ENCODE assay signal across 21 cellular contexts in genomic region chr12:15050664-15051063, GRCh38.
DNase-seq lines count a peak whose midpoint lies in the region; ATAC-seq and TF ChIP-seq lines count a peak whose summit lies in the region.
"Had no signal": no experiment of that assay in that cellular context is flagged by ENCODE, and none has a peak within 500 bp of the region (broad histone marks: within the 10 kb centered on the region; RNA-seq: fewer than 3 reads in every experiment).

No MANE protein-coding gene starts in this region.

- no peaks in the 10 kb centered on the region for H3K79me2 ChIP-seq in KMS-11 (ENCODE audit: insufficient read depth, low read depth)

- H3K27me3 Mint-ChIP-seq in activated T-cell treated with anti-CD3 and anti-CD28 coated beads, Interleukin-2, amount 50 U/mL, for 4 hours (ENCODE audit: low read depth): no peaks in the 10 kb centered on the region

- H3K9ac ChIP-seq in KMS-11: no peak overlapping the region

- no peaks in the 10 kb centered on the region for H3K36me3 Mint-ChIP-seq in activated T-cell treated with anti-CD3 and anti-CD28 coated beads, Interleukin-2, amount 50 U/mL, for 4 hours (ENCODE audit: insufficient read depth)
- H3K36me3 Mint-ChIP-seq: stimulated activated memory B cell treated with anti-CD40 and anti-IgM and Interleukin-4, amounts not matched to agents 10 μg/mL and 1 μg/mL and 100 μg/mL, for 72 hours had no signal

- no peaks in the 10 kb centered on the region for H4K20me1 ChIP-seq in KMS-11 (ENCODE audit: insufficient read depth)

- H3K4me1 ChIP-seq in KMS-11 (ENCODE audit: low read depth, poor library complexity, severe bottlenecking): peaks cover 23% of the 10 kb centered on the region
- H3K4me1 ChIP-seq: lower lobe of right lung, right lobe of liver, SJSA1, vagina had no signal

- H3K4me3 ChIP-seq in KMS-11 (IDR thresholded peaks at IDR 0.05; ENCODE audit: insufficient read depth, low read depth, low read length) (no peak overlapping the region), retinal pigment epithelial cell (ENCODE audit: low read length) (no peak overlapping the region), H7 (ENCODE audit: insufficient read depth, low read depth, low read length) (no peak overlapping the region)
- H3K4me3 ChIP-seq: GM12878, lower lobe of right lung, right lobe of liver, SJSA1, vagina had no signal

- no peaks in the 10 kb centered on the region for H3K27me3 ChIP-seq in KMS-11 (ENCODE audit: insufficient read depth, low read depth)
- H3K27me3 ChIP-seq in H7 (ENCODE audit: control insufficient read depth, insufficient read depth, low read length): no peaks in the 10 kb centered on the region
- H3K27me3 ChIP-seq: right lobe of liver, SJSA1, vagina had no signal

- TF ChIP-seq CTCF in KMS-11 (conservative IDR thresholded peaks at IDR 0.05; ENCODE audit: low read depth, low read length) (no peak), retinal pigment epithelial cell (conservative IDR thresholded peaks at IDR 0.05; ENCODE audit: low read depth, low read length) (no peak)

- H3K27ac ChIP-seq in KMS-11: peak overlapping the region; percentile 46
- H3K27ac ChIP-seq: epithelial cell of prostate, lower lobe of right lung, right lobe of liver, SJSA1, vagina had no signal

- H3K4me1 Mint-ChIP-seq in activated T-cell treated with anti-CD3 and anti-CD28 coated beads, Interleukin-2, amount 50 U/mL, for 4 hours (ENCODE audit: low read depth): peaks cover 8% of the 10 kb centered on the region
- H3K4me1 Mint-ChIP-seq: central memory CD8-positive, alpha-beta T cell; neural crest cell; stimulated activated memory B cell treated with anti-CD40 and anti-IgM and Interleukin-4, amounts not matched to agents 10 μg/mL and 1 μg/mL and 100 μg/mL, for 72 hours had no signal

- H3K36me3 ChIP-seq in KMS-11 (ENCODE audit: insufficient read depth) (no peaks in the 10 kb centered on the region), H7 (replicated peaks; ENCODE audit: control insufficient read depth, insufficient read depth, low read length) (no peaks in the 10 kb centered on the region)
- H3K36me3 ChIP-seq: lower lobe of right lung, right lobe of liver, SJSA1, vagina had no signal

- DNase-seq in activated T-cell treated with anti-CD3 and anti-CD28 coated beads, Interleukin-2, amount 50 U/mL, for 4 hours: peak; percentile 11
- DNase-seq in activated T-cell treated with anti-CD3 and anti-CD28 coated beads, Interleukin-2, amount 50 U/mL, for 48 hours: no peak
- DNase-seq in amniotic epithelial cell (ENCODE audit: low read depth) (peak; percentile 63), retinal pigment epithelial cell (ENCODE audit: low read depth) (peak; percentile 39), H7 (no peak)
- DNase-seq: activated CD4-positive, CD25-positive, alpha-beta regulatory T cell; DMS53; lower lobe of right lung; NCI-H1105; right lobe of liver; stimulated activated CD4-positive, alpha-beta T cell treated with anti-CD3 and anti-CD28 coated beads, Interleukin-4, amount 100 ng/mL, for 24 hours had no signal

- H3K4me3 Mint-ChIP-seq in activated T-cell treated with anti-CD3 and anti-CD28 coated beads, Interleukin-2, amount 50 U/mL, for 4 hours: no peak overlapping the region
- H3K4me3 Mint-ChIP-seq: central memory CD8-positive, alpha-beta T cell; neural crest cell; stimulated activated memory B cell treated with anti-CD40 and anti-IgM and Interleukin-4, amounts not matched to agents 10 μg/mL and 1 μg/mL and 100 μg/mL, for 72 hours had no signal

- peak overlapping the region; percentile 38 for H3K4me2 ChIP-seq in KMS-11

- H3K9me3 Mint-ChIP-seq in activated T-cell treated with anti-CD3 and anti-CD28 coated beads, Interleukin-2, amount 50 U/mL, for 4 hours: no peaks in the 10 kb centered on the region
- H3K9me3 Mint-ChIP-seq: neural crest cell; stimulated activated memory B cell treated with anti-CD40 and anti-IgM and Interleukin-4, amounts not matched to agents 10 μg/mL and 1 μg/mL and 100 μg/mL, for 72 hours had no signal

- peak in 1 of 2 donors; percentile 28 for ATAC-seq in activated T-cell treated with anti-CD3 and anti-CD28 coated beads, Interleukin-2, amount 50 U/mL, for 4 hours
- ATAC-seq in GM21717 (IDR thresholded peaks at IDR 0.05; ENCODE audit: unreplicated experiment) (no peak), GM18519 (IDR thresholded peaks at IDR 0.05; ENCODE audit: low FRiP score, unreplicated experiment) (no peak)
- ATAC-seq: GM12878; lower lobe of right lung; right lobe of liver; stimulated activated memory B cell treated with anti-CD40 and anti-IgM and Interleukin-4, amounts not matched to agents 10 μg/mL and 1 μg/mL and 100 μg/mL, for 72 hours had no signal

- H2AFZ ChIP-seq in KMS-11 (ENCODE audit: low read depth): peak overlapping the region; percentile 32

Comparison
In these comparisons a context has a peak if more than half of its experiments do, and no peak if none do; other contexts are left out.
1. DNase-seq: peak in activated T-cell treated with anti-CD3 and anti-CD28 coated beads, Interleukin-2, amount 50 U/mL, for 4 hours (single experiment), amniotic epithelial cell (single experiment) and retinal pigment epithelial cell (single experiment); none in activated T-cell treated with anti-CD3 and anti-CD28 coated beads, Interleukin-2, amount 50 U/mL, for 48 hours (0 of 2) and H7 (single experiment).